Comparison of ENCODE assay signal across 2 cellular contexts in genomic region chr15:32730677-32731654, GRCh38.
TF ChIP-seq lines count a peak whose summit lies in the region.

No MANE protein-coding gene starts in this region.

TF ChIP-seq in K562, 482 proteins besides CTCF, POLR2A, EP300 and RAD21 (continues in another document):
- TF ChIP-seq, protein P1, sequence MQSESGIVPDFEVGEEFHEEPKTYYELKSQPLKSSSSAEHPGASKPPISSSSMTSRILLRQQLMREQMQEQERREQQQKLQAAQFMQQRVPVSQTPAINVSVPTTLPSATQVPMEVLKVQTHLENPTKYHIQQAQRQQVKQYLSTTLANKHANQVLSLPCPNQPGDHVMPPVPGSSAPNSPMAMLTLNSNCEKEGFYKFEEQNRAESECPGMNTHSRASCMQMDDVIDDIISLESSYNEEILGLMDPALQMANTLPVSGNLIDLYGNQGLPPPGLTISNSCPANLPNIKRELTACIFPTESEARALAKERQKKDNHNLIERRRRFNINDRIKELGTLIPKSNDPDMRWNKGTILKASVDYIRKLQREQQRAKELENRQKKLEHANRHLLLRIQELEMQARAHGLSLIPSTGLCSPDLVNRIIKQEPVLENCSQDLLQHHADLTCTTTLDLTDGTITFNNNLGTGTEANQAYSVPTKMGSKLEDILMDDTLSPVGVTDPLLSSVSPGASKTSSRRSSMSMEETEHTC (IDR thresholded peaks at IDR 0.05): no peak
- TF ChIP-seq MGA (IDR thresholded peaks at IDR 0.05) (peak; percentile 28; the same call in 1 of the 2 replicates), NRF1 (conservative IDR thresholded peaks at IDR 0.05 in 1 of 2, IDR thresholded peaks at IDR 0.05 in 1 of 2) (0 out of 4 replicates have a peak, but pooled peaks of 1 of the 2 experiments have one; percentile 21), ETV1 (tag; conservative IDR thresholded peaks at IDR 0.05; ENCODE audit: low read depth) (peak; percentile 50)
- TF ChIP-seq, protein P2, sequence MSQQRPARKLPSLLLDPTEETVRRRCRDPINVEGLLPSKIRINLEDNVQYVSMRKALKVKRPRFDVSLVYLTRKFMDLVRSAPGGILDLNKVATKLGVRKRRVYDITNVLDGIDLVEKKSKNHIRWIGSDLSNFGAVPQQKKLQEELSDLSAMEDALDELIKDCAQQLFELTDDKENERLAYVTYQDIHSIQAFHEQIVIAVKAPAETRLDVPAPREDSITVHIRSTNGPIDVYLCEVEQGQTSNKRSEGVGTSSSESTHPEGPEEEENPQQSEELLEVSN (IDR thresholded peaks at IDR 0.05; ENCODE audit: borderline replicate concordance in 1 of 2, extremely low read depth in 1 of 2, insufficient read depth in 1 of 2, insufficient read length in 1 of 2, low read depth in 1 of 2, low read length in 1 of 2, poor library complexity in 1 of 2, severe bottlenecking in 1 of 2): peak in 1 of 2 experiments; percentile 10
- TF ChIP-seq, protein P3, sequence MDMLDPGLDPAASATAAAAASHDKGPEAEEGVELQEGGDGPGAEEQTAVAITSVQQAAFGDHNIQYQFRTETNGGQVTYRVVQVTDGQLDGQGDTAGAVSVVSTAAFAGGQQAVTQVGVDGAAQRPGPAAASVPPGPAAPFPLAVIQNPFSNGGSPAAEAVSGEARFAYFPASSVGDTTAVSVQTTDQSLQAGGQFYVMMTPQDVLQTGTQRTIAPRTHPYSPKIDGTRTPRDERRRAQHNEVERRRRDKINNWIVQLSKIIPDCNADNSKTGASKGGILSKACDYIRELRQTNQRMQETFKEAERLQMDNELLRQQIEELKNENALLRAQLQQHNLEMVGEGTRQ (CRISPR knock-in tag; IDR thresholded peaks at IDR 0.05): 0 out of 2 replicates have a peak, but pooled peaks have one; percentile 7

TF ChIP-seq in HepG2, 621 proteins besides CTCF, POLR2A, EP300 and RAD21 (continues in another document):
- TF ChIP-seq KDM1A (CRISPR knock-in tag; IDR thresholded peaks at IDR 0.05) (no peak), ZNF256 (CRISPR knock-in tag; conservative IDR thresholded peaks at IDR 0.05) (no peak), GTF2F1 (IDR thresholded peaks at IDR 0.05; ENCODE audit: low read length) (no peak), POLR2AphosphoS5 (IDR thresholded peaks at IDR 0.05; ENCODE audit: low read depth, low read length) (no peak), ATAD3A (CRISPR knock-in tag; IDR thresholded peaks at IDR 0.05) (no peak), TSC22D2 (CRISPR knock-in tag; IDR thresholded peaks at IDR 0.05; ENCODE audit: borderline replicate concordance) (no peak), ZNF251 (CRISPR knock-in tag; IDR thresholded peaks at IDR 0.05) (no peak), MTA3 (CRISPR knock-in tag; IDR thresholded peaks at IDR 0.05) (no peak), ZNF331 (CRISPR knock-in tag; IDR thresholded peaks at IDR 0.05) (peak; percentile 20; the same call in 1 of the 2 replicates), PAX8 (CRISPR knock-in tag; IDR thresholded peaks at IDR 0.05; ENCODE audit: borderline replicate concordance) (no peak), SRF (IDR thresholded peaks at IDR 0.05; ENCODE audit: low read depth, low read length) (no peak), NBN (conservative IDR thresholded peaks at IDR 0.05) (no peak), ZNF12 (CRISPR knock-in tag; IDR thresholded peaks at IDR 0.05) (no peak), ZC3H13 (CRISPR knock-in tag; IDR thresholded peaks at IDR 0.05) (no peak), ZNF354B (CRISPR knock-in tag; IDR thresholded peaks at IDR 0.05) (no peak), ELF1 (CRISPR knock-in tag; IDR thresholded peaks at IDR 0.05) (no peak), TOPORS (CRISPR knock-in tag; IDR thresholded peaks at IDR 0.05) (no peak), CREB1 (IDR thresholded peaks at IDR 0.05) (no peak), CREB1 (CRISPR knock-in tag; IDR thresholded peaks at IDR 0.05) (no peak), ZNF30 (CRISPR knock-in tag; IDR thresholded peaks at IDR 0.05) (no peak), HOXA3 (CRISPR knock-in tag; IDR thresholded peaks at IDR 0.05) (no peak), ZNF451 (CRISPR knock-in tag; IDR thresholded peaks at IDR 0.05) (no peak), WIZ (CRISPR knock-in tag; IDR thresholded peaks at IDR 0.05) (no peak), TRIM24 (CRISPR knock-in tag; IDR thresholded peaks at IDR 0.05) (no peak), TFAP4 (IDR thresholded peaks at IDR 0.05; ENCODE audit: borderline replicate concordance, low read depth) (no peak), DDIT3 (CRISPR knock-in tag; IDR thresholded peaks at IDR 0.05) (no peak)
- TF ChIP-seq, protein P4, sequence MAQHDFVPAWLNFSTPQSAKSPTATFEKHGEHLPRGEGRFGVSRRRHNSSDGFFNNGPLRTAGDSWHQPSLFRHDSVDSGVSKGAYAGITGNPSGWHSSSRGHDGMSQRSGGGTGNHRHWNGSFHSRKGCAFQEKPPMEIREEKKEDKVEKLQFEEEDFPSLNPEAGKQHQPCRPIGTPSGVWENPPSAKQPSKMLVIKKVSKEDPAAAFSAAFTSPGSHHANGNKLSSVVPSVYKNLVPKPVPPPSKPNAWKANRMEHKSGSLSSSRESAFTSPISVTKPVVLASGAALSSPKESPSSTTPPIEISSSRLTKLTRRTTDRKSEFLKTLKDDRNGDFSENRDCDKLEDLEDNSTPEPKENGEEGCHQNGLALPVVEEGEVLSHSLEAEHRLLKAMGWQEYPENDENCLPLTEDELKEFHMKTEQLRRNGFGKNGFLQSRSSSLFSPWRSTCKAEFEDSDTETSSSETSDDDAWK (CRISPR knock-in tag; IDR thresholded peaks at IDR 0.05): no peak
- TF ChIP-seq, protein P5, sequence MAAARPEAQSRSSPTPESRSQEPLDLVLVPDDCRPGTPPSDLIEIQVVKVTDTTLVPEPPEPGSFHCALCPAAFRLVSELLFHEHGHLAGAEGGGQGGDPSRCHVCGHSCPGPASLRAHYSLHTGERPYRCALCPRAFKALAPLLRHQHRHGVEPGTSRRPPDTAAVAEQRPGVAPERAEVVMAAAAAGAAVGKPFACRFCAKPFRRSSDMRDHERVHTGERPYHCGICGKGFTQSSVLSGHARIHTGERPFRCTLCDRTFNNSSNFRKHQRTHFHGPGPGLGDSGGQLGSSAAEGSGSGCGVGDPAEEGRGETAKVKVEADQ (CRISPR knock-in tag; IDR thresholded peaks at IDR 0.05; ENCODE audit: borderline replicate concordance): no peak
- TF ChIP-seq, protein P6, sequence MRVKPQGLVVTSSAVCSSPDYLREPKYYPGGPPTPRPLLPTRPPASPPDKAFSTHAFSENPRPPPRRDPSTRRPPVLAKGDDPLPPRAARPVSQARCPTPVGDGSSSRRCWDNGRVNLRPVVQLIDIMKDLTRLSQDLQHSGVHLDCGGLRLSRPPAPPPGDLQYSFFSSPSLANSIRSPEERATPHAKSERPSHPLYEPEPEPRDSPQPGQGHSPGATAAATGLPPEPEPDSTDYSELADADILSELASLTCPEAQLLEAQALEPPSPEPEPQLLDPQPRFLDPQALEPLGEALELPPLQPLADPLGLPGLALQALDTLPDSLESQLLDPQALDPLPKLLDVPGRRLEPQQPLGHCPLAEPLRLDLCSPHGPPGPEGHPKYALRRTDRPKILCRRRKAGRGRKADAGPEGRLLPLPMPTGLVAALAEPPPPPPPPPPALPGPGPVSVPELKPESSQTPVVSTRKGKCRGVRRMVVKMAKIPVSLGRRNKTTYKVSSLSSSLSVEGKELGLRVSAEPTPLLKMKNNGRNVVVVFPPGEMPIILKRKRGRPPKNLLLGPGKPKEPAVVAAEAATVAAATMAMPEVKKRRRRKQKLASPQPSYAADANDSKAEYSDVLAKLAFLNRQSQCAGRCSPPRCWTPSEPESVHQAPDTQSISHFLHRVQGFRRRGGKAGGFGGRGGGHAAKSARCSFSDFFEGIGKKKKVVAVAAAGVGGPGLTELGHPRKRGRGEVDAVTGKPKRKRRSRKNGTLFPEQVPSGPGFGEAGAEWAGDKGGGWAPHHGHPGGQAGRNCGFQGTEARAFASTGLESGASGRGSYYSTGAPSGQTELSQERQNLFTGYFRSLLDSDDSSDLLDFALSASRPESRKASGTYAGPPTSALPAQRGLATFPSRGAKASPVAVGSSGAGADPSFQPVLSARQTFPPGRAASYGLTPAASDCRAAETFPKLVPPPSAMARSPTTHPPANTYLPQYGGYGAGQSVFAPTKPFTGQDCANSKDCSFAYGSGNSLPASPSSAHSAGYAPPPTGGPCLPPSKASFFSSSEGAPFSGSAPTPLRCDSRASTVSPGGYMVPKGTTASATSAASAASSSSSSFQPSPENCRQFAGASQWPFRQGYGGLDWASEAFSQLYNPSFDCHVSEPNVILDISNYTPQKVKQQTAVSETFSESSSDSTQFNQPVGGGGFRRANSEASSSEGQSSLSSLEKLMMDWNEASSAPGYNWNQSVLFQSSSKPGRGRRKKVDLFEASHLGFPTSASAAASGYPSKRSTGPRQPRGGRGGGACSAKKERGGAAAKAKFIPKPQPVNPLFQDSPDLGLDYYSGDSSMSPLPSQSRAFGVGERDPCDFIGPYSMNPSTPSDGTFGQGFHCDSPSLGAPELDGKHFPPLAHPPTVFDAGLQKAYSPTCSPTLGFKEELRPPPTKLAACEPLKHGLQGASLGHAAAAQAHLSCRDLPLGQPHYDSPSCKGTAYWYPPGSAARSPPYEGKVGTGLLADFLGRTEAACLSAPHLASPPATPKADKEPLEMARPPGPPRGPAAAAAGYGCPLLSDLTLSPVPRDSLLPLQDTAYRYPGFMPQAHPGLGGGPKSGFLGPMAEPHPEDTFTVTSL (CRISPR knock-in tag; IDR thresholded peaks at IDR 0.05; ENCODE audit: borderline replicate concordance): no peak
- TF ChIP-seq, protein P7, sequence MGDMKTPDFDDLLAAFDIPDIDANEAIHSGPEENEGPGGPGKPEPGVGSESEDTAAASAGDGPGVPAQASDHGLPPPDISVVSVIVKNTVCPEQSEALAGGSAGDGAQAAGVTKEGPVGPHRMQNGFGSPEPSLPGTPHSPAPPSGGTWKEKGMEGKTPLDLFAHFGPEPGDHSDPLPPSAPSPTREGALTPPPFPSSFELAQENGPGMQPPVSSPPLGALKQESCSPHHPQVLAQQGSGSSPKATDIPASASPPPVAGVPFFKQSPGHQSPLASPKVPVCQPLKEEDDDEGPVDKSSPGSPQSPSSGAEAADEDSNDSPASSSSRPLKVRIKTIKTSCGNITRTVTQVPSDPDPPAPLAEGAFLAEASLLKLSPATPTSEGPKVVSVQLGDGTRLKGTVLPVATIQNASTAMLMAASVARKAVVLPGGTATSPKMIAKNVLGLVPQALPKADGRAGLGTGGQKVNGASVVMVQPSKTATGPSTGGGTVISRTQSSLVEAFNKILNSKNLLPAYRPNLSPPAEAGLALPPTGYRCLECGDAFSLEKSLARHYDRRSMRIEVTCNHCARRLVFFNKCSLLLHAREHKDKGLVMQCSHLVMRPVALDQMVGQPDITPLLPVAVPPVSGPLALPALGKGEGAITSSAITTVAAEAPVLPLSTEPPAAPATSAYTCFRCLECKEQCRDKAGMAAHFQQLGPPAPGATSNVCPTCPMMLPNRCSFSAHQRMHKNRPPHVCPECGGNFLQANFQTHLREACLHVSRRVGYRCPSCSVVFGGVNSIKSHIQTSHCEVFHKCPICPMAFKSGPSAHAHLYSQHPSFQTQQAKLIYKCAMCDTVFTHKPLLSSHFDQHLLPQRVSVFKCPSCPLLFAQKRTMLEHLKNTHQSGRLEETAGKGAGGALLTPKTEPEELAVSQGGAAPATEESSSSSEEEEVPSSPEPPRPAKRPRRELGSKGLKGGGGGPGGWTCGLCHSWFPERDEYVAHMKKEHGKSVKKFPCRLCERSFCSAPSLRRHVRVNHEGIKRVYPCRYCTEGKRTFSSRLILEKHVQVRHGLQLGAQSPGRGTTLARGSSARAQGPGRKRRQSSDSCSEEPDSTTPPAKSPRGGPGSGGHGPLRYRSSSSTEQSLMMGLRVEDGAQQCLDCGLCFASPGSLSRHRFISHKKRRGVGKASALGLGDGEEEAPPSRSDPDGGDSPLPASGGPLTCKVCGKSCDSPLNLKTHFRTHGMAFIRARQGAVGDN (CRISPR knock-in tag; IDR thresholded peaks at IDR 0.05): peak; percentile 38
- TF ChIP-seq, protein P8, sequence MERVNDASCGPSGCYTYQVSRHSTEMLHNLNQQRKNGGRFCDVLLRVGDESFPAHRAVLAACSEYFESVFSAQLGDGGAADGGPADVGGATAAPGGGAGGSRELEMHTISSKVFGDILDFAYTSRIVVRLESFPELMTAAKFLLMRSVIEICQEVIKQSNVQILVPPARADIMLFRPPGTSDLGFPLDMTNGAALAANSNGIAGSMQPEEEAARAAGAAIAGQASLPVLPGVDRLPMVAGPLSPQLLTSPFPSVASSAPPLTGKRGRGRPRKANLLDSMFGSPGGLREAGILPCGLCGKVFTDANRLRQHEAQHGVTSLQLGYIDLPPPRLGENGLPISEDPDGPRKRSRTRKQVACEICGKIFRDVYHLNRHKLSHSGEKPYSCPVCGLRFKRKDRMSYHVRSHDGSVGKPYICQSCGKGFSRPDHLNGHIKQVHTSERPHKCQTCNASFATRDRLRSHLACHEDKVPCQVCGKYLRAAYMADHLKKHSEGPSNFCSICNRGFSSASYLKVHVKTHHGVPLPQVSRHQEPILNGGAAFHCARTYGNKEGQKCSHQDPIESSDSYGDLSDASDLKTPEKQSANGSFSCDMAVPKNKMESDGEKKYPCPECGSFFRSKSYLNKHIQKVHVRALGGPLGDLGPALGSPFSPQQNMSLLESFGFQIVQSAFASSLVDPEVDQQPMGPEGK (CRISPR knock-in tag; IDR thresholded peaks at IDR 0.05): peak; percentile 37; the same call in 1 of the 2 replicates
- TF ChIP-seq, protein P9, sequence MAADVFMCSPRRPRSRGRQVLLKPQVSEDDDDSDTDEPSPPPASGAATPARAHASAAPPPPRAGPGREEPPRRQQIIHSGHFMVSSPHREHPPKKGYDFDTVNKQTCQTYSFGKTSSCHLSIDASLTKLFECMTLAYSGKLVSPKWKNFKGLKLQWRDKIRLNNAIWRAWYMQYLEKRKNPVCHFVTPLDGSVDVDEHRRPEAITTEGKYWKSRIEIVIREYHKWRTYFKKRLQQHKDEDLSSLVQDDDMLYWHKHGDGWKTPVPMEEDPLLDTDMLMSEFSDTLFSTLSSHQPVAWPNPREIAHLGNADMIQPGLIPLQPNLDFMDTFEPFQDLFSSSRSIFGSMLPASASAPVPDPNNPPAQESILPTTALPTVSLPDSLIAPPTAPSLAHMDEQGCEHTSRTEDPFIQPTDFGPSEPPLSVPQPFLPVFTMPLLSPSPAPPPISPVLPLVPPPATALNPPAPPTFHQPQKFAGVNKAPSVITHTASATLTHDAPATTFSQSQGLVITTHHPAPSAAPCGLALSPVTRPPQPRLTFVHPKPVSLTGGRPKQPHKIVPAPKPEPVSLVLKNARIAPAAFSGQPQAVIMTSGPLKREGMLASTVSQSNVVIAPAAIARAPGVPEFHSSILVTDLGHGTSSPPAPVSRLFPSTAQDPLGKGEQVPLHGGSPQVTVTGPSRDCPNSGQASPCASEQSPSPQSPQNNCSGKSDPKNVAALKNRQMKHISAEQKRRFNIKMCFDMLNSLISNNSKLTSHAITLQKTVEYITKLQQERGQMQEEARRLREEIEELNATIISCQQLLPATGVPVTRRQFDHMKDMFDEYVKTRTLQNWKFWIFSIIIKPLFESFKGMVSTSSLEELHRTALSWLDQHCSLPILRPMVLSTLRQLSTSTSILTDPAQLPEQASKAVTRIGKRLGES (CRISPR knock-in tag; IDR thresholded peaks at IDR 0.05; ENCODE audit: borderline replicate concordance): no peak
